ENCODE assay signal across 7 cellular contexts in the genomic region with DNA sequence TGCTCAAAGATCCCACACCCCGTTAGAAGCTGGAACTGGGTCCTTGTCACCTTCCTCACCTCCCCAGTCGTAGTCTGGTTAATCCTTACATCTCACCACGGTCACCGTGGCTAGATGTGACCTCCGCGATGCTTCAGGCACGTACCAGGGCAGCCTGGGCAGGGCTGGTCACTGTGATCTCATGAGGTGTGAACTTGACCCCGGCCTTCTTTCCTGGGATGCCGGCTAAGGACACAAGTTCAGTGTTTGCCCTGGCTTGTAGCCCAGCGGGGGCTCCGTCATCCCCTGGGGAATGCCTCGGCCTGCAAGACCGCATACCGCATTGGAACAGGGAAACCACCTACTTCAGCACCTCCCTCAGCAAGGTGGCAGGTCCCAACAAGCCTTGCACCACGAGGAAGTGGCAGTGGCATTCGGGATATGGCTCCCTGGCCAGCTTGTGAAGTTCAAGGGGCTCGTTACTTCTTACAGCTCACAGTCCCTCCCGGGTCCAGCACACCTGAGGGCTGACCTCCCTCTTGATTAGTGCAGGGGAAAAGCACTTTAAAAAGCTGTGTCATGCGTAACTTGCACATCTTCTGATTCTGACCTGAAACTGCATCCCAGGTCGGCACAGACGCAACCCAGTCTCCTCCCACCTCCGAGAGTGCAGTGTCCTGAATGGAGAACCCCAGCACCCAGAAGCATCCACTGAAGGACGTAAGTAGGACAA. TPM values are rescaled to one million over a fixed set of nuclear protein-coding genes. Genes with fewer than 3 reads are reported as not detected.
DNase-seq lines count a peak whose midpoint lies in the region; ATAC-seq and TF ChIP-seq lines count a peak whose summit lies in the region.

No MANE protein-coding gene starts in this region.

- H3K4me1 ChIP-seq in OCI-LY1 (ENCODE audit: insufficient read depth, low read length, severe bottlenecking), result peaks cover 50% of the 10 kb centered on the region
- peaks cover 39% of the 10 kb centered on the region for H3K4me1 ChIP-seq in skeletal muscle satellite cell (ENCODE audit: control insufficient read depth, insufficient read depth, low read length)

- TF ChIP-seq CTCF in OCI-LY1 (IDR thresholded peaks at IDR 0.05; ENCODE audit: low read length) (no peak), dorsolateral prefrontal cortex (IDR thresholded peaks at IDR 0.05 in 54 of 56, conservative IDR thresholded peaks at IDR 0.05 in 2 of 56; ENCODE audit: low read depth in 1 of 56, partially characterized antibody in 56 of 56) (no peak)

- DNase-seq in dorsolateral prefrontal cortex (peak in 3 of 10 donors; percentile 6 to 45 (median 39)), NCI-H2029 treated with DMSO at 0.1 percent for 48 hours (lab: John Stamatoyannopoulos, UW) (no peak), NCI-H1105 (lab: John Stamatoyannopoulos, UW) (no peak)

- H4K20me1 ChIP-seq in OCI-LY1 (ENCODE audit: insufficient read depth, low read length), result no peaks in the 10 kb centered on the region

- no peaks in the 10 kb centered on the region for H3K9me2 ChIP-seq in OCI-LY1 (ENCODE audit: low read depth, low read length)

- H3K9me3 ChIP-seq in OCI-LY1 (ENCODE audit: low read length) (no peaks in the 10 kb centered on the region), skeletal muscle satellite cell (replicated peaks; ENCODE audit: low read length) (no peaks in the 10 kb centered on the region)

- H3K79me2 ChIP-seq in OCI-LY1 (ENCODE audit: insufficient read depth, low read length), result no peaks in the 10 kb centered on the region

- no peak for ATAC-seq in GM18505 (IDR thresholded peaks at IDR 0.05; ENCODE audit: unreplicated experiment)
- no peak for ATAC-seq in HG03460 (IDR thresholded peaks at IDR 0.05; ENCODE audit: unreplicated experiment)

- H3F3A ChIP-seq in OCI-LY1 (ENCODE audit: insufficient read depth, low read length), result 0 out of 2 replicates have a peak, but pooled peaks cover 3% of the 10 kb centered on the region

- H3K36me3 ChIP-seq in OCI-LY1 (ENCODE audit: insufficient read depth, low read length) (peaks cover 53% of the 10 kb centered on the region), skeletal muscle satellite cell (ENCODE audit: insufficient read depth, low read length) (peaks cover 52% of the 10 kb centered on the region)

- no peaks in the 10 kb centered on the region for H3K27me3 ChIP-seq in OCI-LY1 (ENCODE audit: insufficient read depth, low read length)
- no peaks in the 10 kb centered on the region for H3K27me3 ChIP-seq in dorsolateral prefrontal cortex
- H3K27me3 ChIP-seq in skeletal muscle satellite cell (ENCODE audit: control insufficient read depth, insufficient read depth, low read length), result no peaks in the 10 kb centered on the region

- no peak overlapping the region for H2AFZ ChIP-seq in OCI-LY1 (ENCODE audit: low read length)

- peak overlapping the region; percentile 91 for H3K4me3 ChIP-seq in OCI-LY1 (ENCODE audit: low read depth, low read length, poor library complexity, severe bottlenecking)
- no peak overlapping the region for H3K4me3 ChIP-seq in dorsolateral prefrontal cortex
- H3K4me3 ChIP-seq in skeletal muscle satellite cell (ENCODE audit: low read length), result no peak overlapping the region

- peak overlapping the region; percentile 84; the same call in 1 of the 2 replicates for H3K9ac ChIP-seq in OCI-LY1 (ENCODE audit: low read length)
- H3K9ac ChIP-seq in skeletal muscle satellite cell (ENCODE audit: low read depth, low read length), result no peak overlapping the region

- H3K27ac ChIP-seq in OCI-LY1 (ENCODE audit: low read depth, low read length, poor library complexity, severe bottlenecking) (peak overlapping the region; percentile 76), dorsolateral prefrontal cortex (peak overlapping the region in 43 of 59 donors; percentile 2 to 95 (median 54))

- peak overlapping the region; percentile 78 for H3K4me2 ChIP-seq in OCI-LY1 (ENCODE audit: low read length)
- peak overlapping the region; percentile 95 for H3K4me2 ChIP-seq in skeletal muscle satellite cell (ENCODE audit: low read length)

- intact Hi-C loops in dorsolateral prefrontal cortex (cut with DNase I), result loop anchor here (2.0 to 10.0 kb wide), 2 partner anchors 25 to 173 kb away; partner anchors contain the start of genes GRK4 (in 1 of the 2) and NOP14 (in 1 of the 2)

- peak; percentile 50 for TF ChIP-seq POLR2A in GM18505 (IDR thresholded peaks at IDR 0.05; ENCODE audit: borderline replicate concordance, extremely low read depth, insufficient read depth, insufficient read length)

RNA-seq across cellular contexts. Expression of gene NOP14, which starts 25.9 kb away (rescaled TPM):
- 10 to 100 TPM in 119 of 120 experiments, 1 to 10 TPM in 1; 9.7 to 21.7 (median 15.1) TPM for total RNA-seq in dorsolateral prefrontal cortex
- total RNA-seq in skeletal muscle satellite cell (2012; rRNA removed), result 30.4 and 37.5 TPM in 2 replicates

RNA-seq across cellular contexts. Expression of gene GRK4, which starts 26.1 kb away (rescaled TPM):
- 10 to 100 TPM; 17.9 to 41.6 (median 30.0) TPM for total RNA-seq in dorsolateral prefrontal cortex
- 2.2 and 5.3 TPM in 2 replicates for total RNA-seq in skeletal muscle satellite cell (2012; rRNA removed)
